In genomic region chr17:63772801-63773271, GRCh38 we compare ENCODE assay signal across 8 cellular contexts. TPM values are rescaled to one million over a fixed set of nuclear protein-coding genes. Genes with fewer than 3 reads are reported as not detected.
DNase-seq lines count a peak whose midpoint lies in the region; ATAC-seq and TF ChIP-seq lines count a peak whose summit lies in the region.

No MANE protein-coding gene starts in this region.

- POLR2A ChIA-PET in CD4-positive, alpha-beta T cell (lab: Charles Lee) = interaction anchor here (1.0 to 6.2 kb wide), 30 partner anchors 10 to 737 kb away, joined by 3 to 276 read pairs (median 8); partner anchors contain the start of genes CEP95, DCAF7, DDX5 and FTSJ3

- intact Hi-C loops in CD4-positive, alpha-beta T cell (cut with DNase I, micrococcal nuclease) = loop anchor here (1.0 to 10.0 kb wide), 11 partner anchors 31 to 722 kb away; partner anchors contain the start of genes FTSJ3 (in 2 of the 2), PSMC5 (in 2 of the 2), DCAF7 (in 1 of the 2) and ICAM2 (in 1 of the 2)

- H3K36me3 Mint-ChIP-seq in CD4-positive, alpha-beta T cell (ENCODE audit: low read depth) = peaks cover 52% of the 10 kb centered on the region

- TF ChIP-seq CTCF in CD4-positive, alpha-beta T cell (IDR thresholded peaks at IDR 0.05) = no peak

- TF ChIP-seq EP300 in Ishikawa (IDR thresholded peaks at IDR 0.05; ENCODE audit: borderline replicate concordance) = no peak

- H3K27me3 ChIP-seq in CD4-positive, alpha-beta T cell (ENCODE audit: control insufficient read depth, insufficient read depth, low read length) = no peaks in the 10 kb centered on the region

- no peaks in the 10 kb centered on the region for H3K9me3 Mint-ChIP-seq in CD4-positive, alpha-beta T cell

- DNase-seq in CD4-positive, alpha-beta T cell = no peak
- DNase-seq in amniotic epithelial cell (ENCODE audit: low read depth) (peak; percentile 37), inferior parietal cortex (ENCODE audit: extremely low spot score) (peak; percentile 27), stromal cell of bone marrow (ENCODE audit: low read depth) (peak; percentile 12), 8988T (no peak), ureter (ENCODE audit: low spot score) (no peak)

- no peak for TF ChIP-seq RAD21 in Ishikawa (IDR thresholded peaks at IDR 0.05; ENCODE audit: low read depth)

- peak overlapping the region; percentile 97 for H3K27ac Mint-ChIP-seq in CD4-positive, alpha-beta T cell

- peak overlapping the region; percentile 99 for H3K4me3 Mint-ChIP-seq in CD4-positive, alpha-beta T cell

- no peak for ATAC-seq in CD4-positive, alpha-beta T cell (ENCODE audit: poor library complexity)
- ATAC-seq in HG03520 (IDR thresholded peaks at IDR 0.05; ENCODE audit: unreplicated experiment) = no peak

- CTCF ChIA-PET in CD4-positive, alpha-beta T cell (lab: Charles Lee) = interaction anchor here (1.3 to 3.3 kb wide), 4 partner anchors 63 to 76 kb away, joined by 5 to 11 read pairs (median 7); no protein-coding TSS in a partner anchor

- no peaks in the 10 kb centered on the region for H3K9me3 ChIP-seq in CD4-positive, alpha-beta T cell (ENCODE audit: control insufficient read depth, low read length)

- no peaks in the 10 kb centered on the region for H3K27me3 Mint-ChIP-seq in CD4-positive, alpha-beta T cell

- H3K27ac ChIP-seq in CD4-positive, alpha-beta T cell (ENCODE audit: low read depth, low read length) = peak overlapping the region; percentile 98

- H3K4me1 Mint-ChIP-seq in CD4-positive, alpha-beta T cell (ENCODE audit: low read depth) = peaks cover 67% of the 10 kb centered on the region

TF ChIP-seq in Ishikawa, 13 proteins besides CTCF, POLR2A, EP300 and RAD21:
- no peak for TF ChIP-seq TAF1 (IDR thresholded peaks at IDR 0.05; ENCODE audit: low read depth)
- peak; percentile 4; the same call in 1 of the 2 replicates for TF ChIP-seq TCF12 (IDR thresholded peaks at IDR 0.05; ENCODE audit: low read depth)

RNA-seq across cellular contexts. Expression of gene CCDC47, which starts 0.6 kb away (rescaled TPM):
- 10 to 100 TPM; 31.0 to 31.3 TPM for total RNA-seq in CD4-positive, alpha-beta T cell
- 94.9 TPM for total RNA-seq in ureter

RNA-seq across cellular contexts. Expression of gene DDX42, which starts 1.1 kb away (rescaled TPM):
- 100 to 1,000 TPM; 112 to 117 TPM for total RNA-seq in CD4-positive, alpha-beta T cell
- 185 TPM for total RNA-seq in ureter

RNA-seq across cellular contexts. Expression of gene STRADA, which starts 31.2 kb away (rescaled TPM):
- total RNA-seq in CD4-positive, alpha-beta T cell = 10 to 100 TPM; 50.9 to 51.0 TPM
- 58.6 TPM for total RNA-seq in ureter

RNA-seq across cellular contexts. Expression of gene PSMC5, which starts 54.4 kb away (rescaled TPM):
- total RNA-seq in CD4-positive, alpha-beta T cell = 10 to 100 TPM; 83.1 to 84.6 TPM
- 121 TPM for total RNA-seq in ureter

RNA-seq across cellular contexts. Expression of gene FTSJ3, which starts 54.6 kb away (rescaled TPM):
- total RNA-seq in CD4-positive, alpha-beta T cell = 10 to 100 TPM; 47.6 to 51.1 TPM
- 56.7 TPM for total RNA-seq in ureter

Comparison
In these comparisons a context has a peak if more than half of its experiments do, and no peak if none do; other contexts are left out.
1. DNase-seq: peak in amniotic epithelial cell (single experiment), inferior parietal cortex (single experiment) and stromal cell of bone marrow (single experiment); none in CD4-positive, alpha-beta T cell (0 of 10), 8988T (single experiment) and ureter (single experiment).